Comparison of ENCODE assay signal across 9 cellular contexts in genomic region chr2:207632575-207633492, GRCh38. TPM values are rescaled to one million over a fixed set of nuclear protein-coding genes. Genes with fewer than 3 reads are reported as not detected.
DNase-seq lines count a peak whose midpoint lies in the region; ATAC-seq, FAIRE-seq and TF ChIP-seq lines count a peak whose summit lies in the region.
"Had no signal": no experiment of that assay in that cellular context is flagged by ENCODE, and none has a peak within 500 bp of the region (broad histone marks: within the 10 kb centered on the region; RNA-seq: fewer than 3 reads in every experiment).

No MANE protein-coding gene starts in this region.

- no peaks in the 10 kb centered on the region for H3K27me3 ChIP-seq in CD4-positive, alpha-beta memory T cell (ENCODE audit: insufficient read depth, low read length)

- no peaks in the 10 kb centered on the region for H3K4me1 ChIP-seq in CD4-positive, alpha-beta memory T cell (ENCODE audit: insufficient read depth, low read length)

- no peaks in the 10 kb centered on the region for H3K9me3 ChIP-seq in CD4-positive, alpha-beta memory T cell (ENCODE audit: control insufficient read depth in 1 of 2, low read length in 2 of 2)

- no peak overlapping the region for H3K4me3 Mint-ChIP-seq in HFFc6
- H3K4me3 Mint-ChIP-seq in CD4-positive, alpha-beta memory T cell: no peak overlapping the region

- H3K4me1 Mint-ChIP-seq in HFFc6 (ENCODE audit: low read depth): peaks cover 18% of the 10 kb centered on the region
- H3K4me1 Mint-ChIP-seq in CD4-positive, alpha-beta memory T cell: peaks cover 0 to under 1% (median under 1%) of the 10 kb centered on the region in 4 donors

- peaks cover 6% of the 10 kb centered on the region; the same call in 1 of the 2 replicates for H3K27me3 Mint-ChIP-seq in HFFc6 (ENCODE audit: insufficient read depth)
- H3K27me3 Mint-ChIP-seq in CD4-positive, alpha-beta memory T cell: no peaks in the 10 kb centered on the region

- POLR2A ChIA-PET in CD4-positive, alpha-beta memory T cell (lab: Charles Lee; ENCODE audit: partially characterized antibody): interaction anchor here (1.1 kb wide), 1 partner anchor 78 kb away, joined by 3 read pairs; the partner anchor contains the start of gene CCNYL1

- CTCF ChIA-PET in CD4-positive, alpha-beta memory T cell (lab: Charles Lee; ENCODE audit: partially characterized antibody): interaction anchor here (1.7 kb wide), 1 partner anchor 7 kb away, joined by 10 read pairs; the partner anchor contains the start of gene METTL21A

- no peak for FAIRE-seq in D721Med (lab: Jason Lieb, UNC)
- FAIRE-seq: endometrium had no signal

- intact Hi-C loops in CD4-positive, alpha-beta memory T cell (cut with micrococcal nuclease): no loop called here

- DNase-seq in CD1c-positive myeloid dendritic cell (ENCODE audit: extremely low spot score): peak; percentile 89
- DNase-seq in HFFc6: peak; percentile 42
- peak; percentile 84 for DNase-seq in SKM-1 treated with dmso at 0.1 percent for 144 hours (lab: John Stamatoyannopoulos, UW; ENCODE audit: unreplicated experiment)
- peak; percentile 79 for DNase-seq in kidney glomerular epithelial cell (lab: John Stamatoyannopoulos, UW)
- DNase-seq in D721Med (ENCODE audit: insufficient read length, low spot score): no peak
- no peak for DNase-seq in CD4-positive, alpha-beta memory T cell

- no peaks in the 10 kb centered on the region for H3K36me3 Mint-ChIP-seq in HFFc6 (ENCODE audit: low read depth)
- no peaks in the 10 kb centered on the region for H3K36me3 Mint-ChIP-seq in CD4-positive, alpha-beta memory T cell

- H3K36me3 ChIP-seq in CD4-positive, alpha-beta memory T cell (ENCODE audit: insufficient read depth, low read length): no peaks in the 10 kb centered on the region

- no peak overlapping the region for H3K4me3 ChIP-seq in CD4-positive, alpha-beta memory T cell (ENCODE audit: low read length in 2 of 2)

- H3K27ac Mint-ChIP-seq in HFFc6: peak overlapping the region; percentile 31
- H3K27ac Mint-ChIP-seq in CD4-positive, alpha-beta memory T cell: no peak overlapping the region

- ATAC-seq in HG02970 (IDR thresholded peaks at IDR 0.05; ENCODE audit: low FRiP score, unreplicated experiment) (no peak), GM21367 (IDR thresholded peaks at IDR 0.05; ENCODE audit: unreplicated experiment) (no peak)

- no peaks in the 10 kb centered on the region for H3K9me3 Mint-ChIP-seq in HFFc6
- H3K9me3 Mint-ChIP-seq in CD4-positive, alpha-beta memory T cell: no peaks in the 10 kb centered on the region

- no peak overlapping the region for H3K27ac ChIP-seq in CD4-positive, alpha-beta memory T cell (ENCODE audit: low read depth, low read length)

- TF ChIP-seq CTCF in HFFc6 (IDR thresholded peaks at IDR 0.05): no peak
- TF ChIP-seq CTCF in D721Med (IDR thresholded peaks at IDR 0.05; ENCODE audit: insufficient read depth, missing control alignments): no peak

RNA-seq across cellular contexts. Expression of gene METTL21A, which starts 7.6 kb away (rescaled TPM):
- total RNA-seq in HFFc6 (2021; fragmentation: NEBNext Ultra II Directional; extraction: Animal tissue kit (Norgen Biotek cat#: 25700)): 1 to 10 TPM; 5.0 to 7.8 (median 7.0) TPM
- 10 to 100 TPM; 16.6 to 16.9 TPM for total RNA-seq in CD4-positive, alpha-beta memory T cell
- 10 to 100 TPM; 26.9 to 38.2 TPM for polyA plus RNA-seq in CD4-positive, alpha-beta memory T cell

Comparison
In these comparisons a context has a peak if more than half of its experiments do, and no peak if none do; other contexts are left out.
1. DNase-seq: peak in CD1c-positive myeloid dendritic cell (single experiment), HFFc6 (single experiment), SKM-1 treated with dmso at 0.1 percent for 144 hours (single experiment) and kidney glomerular epithelial cell (single experiment); none in D721Med (single experiment) and CD4-positive, alpha-beta memory T cell (0 of 5).